In genomic region chrX:152769549-152770289, GRCh38 we compare ENCODE assay signal across 6 cellular contexts. TPM values are rescaled to one million over a fixed set of nuclear protein-coding genes. Genes with fewer than 3 reads are reported as not detected.
"Had no signal": no experiment of that assay in that cellular context is flagged by ENCODE, and none has a peak within 500 bp of the region (broad histone marks: within the 10 kb centered on the region; RNA-seq: fewer than 3 reads in every experiment).

Gene MAGEA6 (minus strand): TSS chrX:152769689. CDS start chrX:152767650, 2,039 bp downstream.

RNA-seq across cellular contexts. Expression of gene MAGEA6, which starts in this region (rescaled TPM):
- total RNA-seq: LHCN-M2; OCI-LY7; Peyer's patch; Right ventricle myocardium superior; T-helper 1 cell treated with Interleukin-12 subunit alpha and Interleukin-12 subunit beta and Interleukin-4 antibody, amounts not matched to agents 30 ng/mL and 1 ng/mL, for 36 hours had no signal
- polyA plus RNA-seq: IgD-negative memory B cell had no signal
